ENCODE assay signal across 8 cellular contexts in the genomic region with DNA sequence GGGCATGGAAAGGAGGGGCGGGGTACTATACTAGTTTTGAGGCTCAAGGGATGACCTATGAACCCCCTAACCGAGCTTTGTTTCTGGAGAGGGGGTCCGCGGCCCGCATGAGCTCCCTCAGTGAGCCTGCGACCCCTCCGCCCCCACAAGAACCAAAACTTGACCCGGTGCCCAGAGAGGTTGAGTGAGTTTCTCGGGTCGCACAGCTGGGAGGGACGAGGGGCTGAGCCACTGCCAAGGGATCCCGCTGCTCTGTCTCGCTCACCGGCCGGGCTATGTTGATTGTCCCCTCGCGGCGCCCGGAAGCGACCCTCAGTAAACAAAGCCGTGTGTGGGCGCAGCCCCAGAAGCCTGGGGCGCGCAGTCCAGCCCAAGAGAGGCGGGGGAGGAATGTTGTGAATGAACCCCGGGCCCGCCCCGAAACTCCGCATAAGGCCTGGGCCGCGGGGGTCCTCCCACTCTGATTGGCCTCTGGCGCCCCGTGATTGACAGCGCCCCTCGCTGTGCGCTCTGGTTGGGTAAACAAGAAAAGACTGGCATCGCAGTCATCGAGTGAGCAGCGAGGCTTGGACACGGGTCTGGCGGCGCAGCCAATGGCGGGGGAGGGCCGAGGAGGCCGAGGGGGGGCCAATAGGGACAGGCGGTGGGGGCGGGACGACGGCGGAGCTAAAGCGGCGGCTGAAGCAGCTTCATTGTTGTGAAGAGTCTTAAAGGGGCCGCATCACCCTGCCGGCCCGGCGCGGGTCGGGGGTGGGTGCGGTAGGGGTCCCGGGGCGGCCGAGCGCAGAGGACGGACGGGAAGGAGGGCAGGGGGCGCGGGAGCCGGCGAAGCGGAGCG. TPM values are rescaled to one million over a fixed set of nuclear protein-coding genes. Genes with fewer than 3 reads are reported as not detected.
DNase-seq lines count a peak whose midpoint lies in the region; ATAC-seq and TF ChIP-seq lines count a peak whose summit lies in the region.

A gene (plus strand): TSS at position 692 of the 838 bp plus-strand sequence. CDS start 206 bp downstream, outside the sequence.

- peak; percentile 57 for TF ChIP-seq POLR2A in esophagus muscularis mucosa (IDR thresholded peaks at IDR 0.05; ENCODE audit: low read depth)

- no peaks in the 10 kb centered on the region for H3K36me3 ChIP-seq in esophagus muscularis mucosa
- H3K36me3 ChIP-seq in muscle layer of duodenum (ENCODE audit: control insufficient read depth in 1 of 2, insufficient read depth in 2 of 2, low read length in 2 of 2) = peaks cover 0 to 4% of the 10 kb centered on the region in 2 donors

- H3K4me3 ChIP-seq in esophagus muscularis mucosa (peak within 1 kb of the TSS; percentile 77 to 83 (median 80)), muscle layer of duodenum (ENCODE audit: low read depth in 1 of 2, low read length in 2 of 2) (peak within 1 kb of the TSS; percentile 64 to 78)

- H3K9me3 ChIP-seq in esophagus muscularis mucosa (no peaks in the 10 kb centered on the region), muscle layer of duodenum (ENCODE audit: control insufficient read depth in 1 of 2, low read length in 2 of 2) (no peaks in the 10 kb centered on the region)

- H3K27me3 ChIP-seq in esophagus muscularis mucosa (no peaks in the 10 kb centered on the region), muscle layer of duodenum (ENCODE audit: low read depth, low read length) (no peaks in the 10 kb centered on the region)

- H3K27ac ChIP-seq in esophagus muscularis mucosa (replicated peaks in 1 of 4) = peak within 1 kb of the TSS; percentile 89 to 97 (median 94)
- H3K27ac ChIP-seq in muscle layer of duodenum (ENCODE audit: low read length) = peak within 1 kb of the TSS; percentile 82

- DNase-seq in DMS53 treated with DMSO at 0.1 percent for 48 hours (lab: John Stamatoyannopoulos, UW; ENCODE audit: unreplicated experiment) (peak; percentile 92), KG1 (lab: John Stamatoyannopoulos, UW) (peak; percentile 96), esophagus muscularis mucosa (ENCODE audit: extremely low spot score) (peak; percentile 100)
- DNase-seq in activated T-cell treated with anti-CD3 and anti-CD28 coated beads, Interleukin-2, amount 50 U/mL, for 48 hours = peak; percentile 96 to 97
- peak; percentile 88 for DNase-seq in stimulated activated CD8-positive, alpha-beta memory T cell treated with anti-CD3 and anti-CD28 coated beads, Interleukin-7, amount 100 ng/mL, for 24 hours (ENCODE audit: low read depth)

- no peak for TF ChIP-seq CTCF in esophagus muscularis mucosa (IDR thresholded peaks at IDR 0.05)

- intact Hi-C loops in esophagus muscularis mucosa (cut with DNase I) = loop anchor here (5.0 kb wide), 1 partner anchor 37 kb away; no protein-coding TSS in a partner anchor

- H3K4me1 ChIP-seq in esophagus muscularis mucosa = peaks cover 23 to 43% (median 42%) of the 10 kb centered on the region in 4 donors
- H3K4me1 ChIP-seq in muscle layer of duodenum (ENCODE audit: control insufficient read depth in 1 of 2, insufficient read depth in 2 of 2, low read length in 2 of 2) = peaks cover 12 to 30% of the 10 kb centered on the region in 2 donors

- ATAC-seq in GM21737 (IDR thresholded peaks at IDR 0.05; ENCODE audit: unreplicated experiment) = peak; percentile 92

- 1% methylated on average over 40 of the region's 71 CpGs for WGBS in esophagus muscularis mucosa

- no peak for TF ChIP-seq EP300 in esophagus muscularis mucosa (IDR thresholded peaks at IDR 0.05)

TF ChIP-seq in PFSK-1, 5 proteins besides CTCF, POLR2A, EP300 and RAD21:
- TF ChIP-seq, protein P1, sequence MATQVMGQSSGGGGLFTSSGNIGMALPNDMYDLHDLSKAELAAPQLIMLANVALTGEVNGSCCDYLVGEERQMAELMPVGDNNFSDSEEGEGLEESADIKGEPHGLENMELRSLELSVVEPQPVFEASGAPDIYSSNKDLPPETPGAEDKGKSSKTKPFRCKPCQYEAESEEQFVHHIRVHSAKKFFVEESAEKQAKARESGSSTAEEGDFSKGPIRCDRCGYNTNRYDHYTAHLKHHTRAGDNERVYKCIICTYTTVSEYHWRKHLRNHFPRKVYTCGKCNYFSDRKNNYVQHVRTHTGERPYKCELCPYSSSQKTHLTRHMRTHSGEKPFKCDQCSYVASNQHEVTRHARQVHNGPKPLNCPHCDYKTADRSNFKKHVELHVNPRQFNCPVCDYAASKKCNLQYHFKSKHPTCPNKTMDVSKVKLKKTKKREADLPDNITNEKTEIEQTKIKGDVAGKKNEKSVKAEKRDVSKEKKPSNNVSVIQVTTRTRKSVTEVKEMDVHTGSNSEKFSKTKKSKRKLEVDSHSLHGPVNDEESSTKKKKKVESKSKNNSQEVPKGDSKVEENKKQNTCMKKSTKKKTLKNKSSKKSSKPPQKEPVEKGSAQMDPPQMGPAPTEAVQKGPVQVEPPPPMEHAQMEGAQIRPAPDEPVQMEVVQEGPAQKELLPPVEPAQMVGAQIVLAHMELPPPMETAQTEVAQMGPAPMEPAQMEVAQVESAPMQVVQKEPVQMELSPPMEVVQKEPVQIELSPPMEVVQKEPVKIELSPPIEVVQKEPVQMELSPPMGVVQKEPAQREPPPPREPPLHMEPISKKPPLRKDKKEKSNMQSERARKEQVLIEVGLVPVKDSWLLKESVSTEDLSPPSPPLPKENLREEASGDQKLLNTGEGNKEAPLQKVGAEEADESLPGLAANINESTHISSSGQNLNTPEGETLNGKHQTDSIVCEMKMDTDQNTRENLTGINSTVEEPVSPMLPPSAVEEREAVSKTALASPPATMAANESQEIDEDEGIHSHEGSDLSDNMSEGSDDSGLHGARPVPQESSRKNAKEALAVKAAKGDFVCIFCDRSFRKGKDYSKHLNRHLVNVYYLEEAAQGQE (IDR thresholded peaks at IDR 0.05; ENCODE audit: insufficient read depth in 1 of 2, low read depth in 2 of 2, low read length in 2 of 2) = 0 out of 4 replicates have a peak, but pooled peaks of 1 of the 2 experiments have one; percentile 43
- TF ChIP-seq SIN3A (IDR thresholded peaks at IDR 0.05; ENCODE audit: borderline replicate concordance, insufficient read depth, low read length) (peak; percentile 79; the same call in 1 of the 2 replicates), TAF1 (IDR thresholded peaks at IDR 0.05; ENCODE audit: borderline replicate concordance, insufficient read depth, low read length) (peak; percentile 71; the same call in 1 of the 2 replicates), FOXP2 (optimal IDR thresholded peaks at IDR 0.05; ENCODE audit: borderline replicate concordance, extremely low read depth, extremely low read length, insufficient read depth) (peak; percentile 100), POLR2AphosphoS5 (IDR thresholded peaks at IDR 0.05; ENCODE audit: low read depth, low read length) (0 out of 2 replicates have a peak, but pooled peaks have one; percentile 30)

RNA-seq across cellular contexts. Expression of the gene that starts here (rescaled TPM):
- 31.2 TPM for polyA plus RNA-seq in PFSK-1 (2012; ENCODE audit: insufficient read length, low read depth)
- 10 to 100 TPM in 1 of 4 donors, 1 to 10 TPM in 3; 5.3 to 11.6 (median 7.8) TPM for total RNA-seq in esophagus muscularis mucosa

Comparison
In these comparisons a context has a peak if more than half of its experiments do, and no peak if none do; other contexts are left out.
1. Peak in every context shown above with its lines: DNase-seq, ATAC-seq, H3K4me3 ChIP-seq and H3K27ac ChIP-seq.